24 cellular contexts compared by ENCODE assay signal in the genomic region with DNA sequence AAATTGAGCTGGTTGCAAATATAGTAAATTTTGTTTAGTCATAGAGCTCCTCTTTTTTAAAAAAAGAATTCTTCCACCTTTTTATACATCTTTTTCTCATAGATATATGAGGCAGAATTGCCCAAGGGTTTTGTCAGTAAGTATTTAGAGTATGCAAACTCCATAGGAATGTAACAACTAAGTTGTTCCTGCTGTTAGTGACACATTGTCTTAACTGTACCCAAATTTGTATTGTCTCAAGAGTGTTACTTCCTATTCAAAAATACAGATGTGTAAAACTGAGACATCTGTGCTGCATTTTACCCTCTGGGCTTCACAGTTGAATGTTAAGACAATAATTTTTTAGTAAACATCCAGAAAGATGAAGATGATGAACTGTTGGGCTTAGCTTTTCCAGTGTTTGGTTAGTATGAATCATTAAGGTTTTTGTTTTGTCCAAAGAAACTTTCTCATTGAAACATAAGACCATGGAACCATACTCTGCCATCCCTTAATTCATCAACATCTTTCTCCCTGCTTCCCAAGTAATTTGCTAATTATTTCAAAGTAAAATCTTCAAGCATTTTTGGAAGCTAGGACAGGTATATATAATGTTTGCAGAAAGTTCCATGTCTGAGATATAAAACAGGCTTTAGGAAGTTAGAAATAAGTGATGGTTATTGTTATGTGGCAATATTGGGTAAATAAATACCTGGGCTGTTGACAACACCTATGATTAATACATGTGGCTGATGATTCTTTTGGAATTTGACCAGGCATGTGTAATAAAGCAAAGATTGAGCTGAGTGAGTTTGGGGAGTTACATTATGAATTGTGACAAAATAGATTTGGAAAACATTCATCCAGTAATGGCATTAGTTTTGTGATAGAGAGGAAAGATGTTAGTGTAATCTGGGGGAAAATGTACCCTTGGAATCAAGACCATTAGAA. TPM values are rescaled to one million over a fixed set of nuclear protein-coding genes. Genes with fewer than 3 reads are reported as not detected.
DNase-seq lines count a peak whose midpoint lies in the region; ATAC-seq and TF ChIP-seq lines count a peak whose summit lies in the region.
"Had no signal": no experiment of that assay in that cellular context is flagged by ENCODE, and none has a peak within 500 bp of the region (broad histone marks: within the 10 kb centered on the region; RNA-seq: fewer than 3 reads in every experiment).

No MANE protein-coding gene starts in this region.

- ATAC-seq in foreskin keratinocyte (peak; percentile 86), GM18511 (IDR thresholded peaks at IDR 0.05; ENCODE audit: unreplicated experiment) (no peak)
- ATAC-seq: activated T-helper 17 cell treated with anti-CD3 and anti-CD28 coated beads, Interleukin-2, amount 50 U/mL, for 72 hours; T-helper 17 cell had no signal

- H3K27me3 ChIP-seq in foreskin keratinocyte, result no peaks in the 10 kb centered on the region
- H3K27me3 ChIP-seq: BE2C, cardiac muscle cell, ovary, right atrium auricular region, transverse colon had no signal

- H3K27ac ChIP-seq in foreskin keratinocyte, result no peak overlapping the region
- H3K27ac ChIP-seq: cardiac muscle cell, coronary artery, ovary, right atrium auricular region, transverse colon had no signal

- TF ChIP-seq CTCF in AG10803 (conservative IDR thresholded peaks at IDR 0.05; ENCODE audit: low read length), result no peak
- TF ChIP-seq CTCF in foreskin keratinocyte (conservative IDR thresholded peaks at IDR 0.05), result no peak

- H3K4me3 ChIP-seq in AG10803 (ENCODE audit: low read length), result no peak overlapping the region
- H3K4me3 ChIP-seq: cardiac muscle cell, coronary artery, ovary, right atrium auricular region, transverse colon had no signal

- DNase-seq in AG10803 (ENCODE audit: low read depth) (peak; percentile 74), HPDE6-E6E7 (ENCODE audit: extremely low spot score) (peak; percentile 43), amniotic epithelial cell (ENCODE audit: low read depth) (peak; percentile 65), foreskin keratinocyte (peak in 1 of 2 donors; percentile 57), H4 (ENCODE audit: low spot score) (no peak), OCI-M2 (lab: John Stamatoyannopoulos, UW; ENCODE audit: unreplicated experiment) (no peak)
- DNase-seq in activated naive CD4-positive, alpha-beta T cell (lab: John Stamatoyannopoulos, UW), result no peak
- DNase-seq: activated CD4-positive, alpha-beta memory T cell treated with anti-CD3 and anti-CD28 coated beads for 36 hours; activated CD4-positive, CD25-positive, alpha-beta regulatory T cell treated with anti-CD3 and anti-CD28 coated beads, Interleukin-2, amount 50 U/mL, for 72 hours; anterior cingulate cortex; BE2C; GF-D8; NCI-H1092; NCI-H187; NCI-H524 treated with DMSO at 0.1 percent for 48 hours; NK-92 treated with Interleukin-12 subunit alpha and Interleukin-12 subunit beta, amount 100 ng/mL, for 24 hours; ovary; T-helper 17 cell; transverse colon had no signal

- peaks cover 13% of the 10 kb centered on the region for H3K4me1 ChIP-seq in foreskin keratinocyte
- H3K4me1 ChIP-seq: BE2C, right atrium auricular region, transverse colon had no signal

RNA-seq across cellular contexts. Expression of a gene that starts 11.2 kb away (rescaled TPM):
- 13.6 and 15.5 TPM in 2 replicates for total RNA-seq in foreskin keratinocyte
- 3.6 and 4.7 TPM in 2 replicates for polyA plus RNA-seq in foreskin keratinocyte
- total RNA-seq in H4 (2014; rRNA removed; shearing (Covaris generic)), result 3.2 and 5.1 TPM in 2 replicates

Comparison
In these comparisons a context has a peak if more than half of its experiments do, and no peak if none do; other contexts are left out.
1. DNase-seq: peak in AG10803 (single experiment), HPDE6-E6E7 (single experiment) and amniotic epithelial cell (single experiment); none in H4 (single experiment), activated naive CD4-positive, alpha-beta T cell (0 of 4) and OCI-M2 (single experiment).